In genomic region chr2:99961567-99961913, GRCh38 we compare ENCODE assay signal across 24 cellular contexts.
A peak's percentile ranks its signal among the peaks of the same experiment; 100 is the strongest.
DNase-seq lines count a peak whose midpoint lies in the region; ATAC-seq, FAIRE-seq and TF ChIP-seq lines count a peak whose summit lies in the region.
"Had no signal": no experiment of that assay in that cellular context is flagged by ENCODE, and none has a peak within 500 bp of the region (broad histone marks: within the 10 kb centered on the region; RNA-seq: fewer than 3 reads in every experiment).

No MANE protein-coding gene starts in this region.

- H4K5ac ChIP-seq in H1 (ENCODE audit: insufficient read length, low read depth, low read length) (no peak overlapping the region), mesendoderm (ENCODE audit: low read length) (no peak overlapping the region)

- DNase-seq in right lobe of liver = no peak
- no peak for DNase-seq in HepG2 (ENCODE audit: low spot score)
- DNase-seq in H1 (ENCODE audit: low read depth in 1 of 2, low spot score in 2 of 2) = no peak
- peak; percentile 18 for DNase-seq in mesendoderm
- no peak for DNase-seq in type B pancreatic cell (ENCODE audit: extremely low spot score, unreplicated experiment)
- no peak for DNase-seq in KG1 (lab: John Stamatoyannopoulos, UW)
- no peak for DNase-seq in CD4-positive, alpha-beta T cell
- DNase-seq in AML-193 (lab: John Stamatoyannopoulos, UW) = no peak
- DNase-seq: Caco-2; CD4-positive, alpha-beta memory T cell; DMS 273 treated with DMSO at 0.1 percent for 48 hours; DMS79 treated with DMSO at 0.1 percent for 48 hours; HCEC 1CT; MV-4-11; NCI-H1105 treated with DMSO at 0.1 percent for 48 hours; NCI-H1694; NCI-H2081 treated with DMSO at 0.1 percent for 48 hours; NCI-H524 treated with DMSO at 0.1 percent for 48 hours; NCI-H82; Peyer's patch; SJCRH30 had no signal

- TF ChIP-seq RAD21 in HepG2 (CRISPR knock-in tag; IDR thresholded peaks at IDR 0.05) (no peak), H1 (IDR thresholded peaks at IDR 0.05 in 1 of 2, conservative IDR thresholded peaks at IDR 0.05 in 1 of 2; ENCODE audit: low read depth in 2 of 2, low read length in 2 of 2) (no peak)

- H3K27me3 ChIP-seq in right lobe of liver = no peaks in the 10 kb centered on the region
- peaks cover 0 to 5% of the 10 kb centered on the region in 2 experiments; a peak in 2 of 5 replicates for H3K27me3 ChIP-seq in HepG2 (ENCODE audit: control insufficient read depth in 1 of 2, insufficient read depth in 2 of 2, low read length in 2 of 2)
- no peaks in the 10 kb centered on the region for H3K27me3 ChIP-seq in H1 (replicated peaks in 1 of 4; ENCODE audit: control insufficient read depth in 3 of 4, extremely low read depth in 1 of 4, insufficient read depth in 3 of 4, low read length in 3 of 4)
- no peaks in the 10 kb centered on the region for H3K27me3 ChIP-seq in mesendoderm (ENCODE audit: insufficient read depth, low read length, poor library complexity)
- H3K27me3 ChIP-seq in CD4-positive, alpha-beta T cell (ENCODE audit: control insufficient read depth, insufficient read depth, low read length) = no peaks in the 10 kb centered on the region
- H3K27me3 ChIP-seq: Peyer's patch, SJCRH30 had no signal

- H2BK5ac ChIP-seq in H1 (ENCODE audit: low read depth, low read length) (no peak overlapping the region), mesendoderm (ENCODE audit: low read length) (no peak overlapping the region)

- H4K91ac ChIP-seq in H1 (replicated peaks; ENCODE audit: insufficient read length, low read length) = no peak overlapping the region

- peaks cover 64% of the 10 kb centered on the region for H3K27me3 Mint-ChIP-seq in type B pancreatic cell
- H3K27me3 Mint-ChIP-seq in CD4-positive, alpha-beta T cell = no peaks in the 10 kb centered on the region
- H3K27me3 Mint-ChIP-seq: CD4-positive, alpha-beta memory T cell had no signal

- no peak overlapping the region for H3K9ac ChIP-seq in HepG2 (ENCODE audit: insufficient read depth, low read depth, low read length)
- H3K9ac ChIP-seq in H1 (replicated peaks in 1 of 4; ENCODE audit: extremely low read depth in 1 of 4, low read depth in 3 of 4, low read length in 3 of 4) = no peak overlapping the region
- no peak overlapping the region for H3K9ac ChIP-seq in mesendoderm (ENCODE audit: low read length)
- H3K9ac ChIP-seq: KMS-11 had no signal

- no TSS peak for BruUV-seq in HepG2 (replicated peaks; lab: Mats Ljungman, UMichigan)

- no peak overlapping the region for H2BK20ac ChIP-seq in H1 (ENCODE audit: low read length)

- H2BK15ac ChIP-seq in H1 (ENCODE audit: low read length) (no peak overlapping the region), mesendoderm (replicated peaks; ENCODE audit: low read depth) (no peak overlapping the region)

- peaks cover 28% of the 10 kb centered on the region for H3K4me1 Mint-ChIP-seq in type B pancreatic cell (ENCODE audit: unreplicated experiment)
- H3K4me1 Mint-ChIP-seq in CD4-positive, alpha-beta T cell (ENCODE audit: low read depth) = peaks cover 5% of the 10 kb centered on the region

- in situ Hi-C loops in HepG2 (cut with HindIII; ENCODE audit: extremely low pct_ligation_motif_present, low pct_unique_long_range_greater_than_20kb) = no loop called here

- H3K36me3 ChIP-seq in right lobe of liver = no peaks in the 10 kb centered on the region
- H3K36me3 ChIP-seq in HepG2 (replicated peaks in 1 of 2; ENCODE audit: control insufficient read depth in 1 of 2, insufficient read depth in 2 of 2, low read length in 2 of 2) = no peaks in the 10 kb centered on the region
- no peaks in the 10 kb centered on the region for H3K36me3 ChIP-seq in H1 (ENCODE audit: control insufficient read depth in 2 of 4, insufficient read depth in 4 of 4, low read length in 3 of 4)
- no peaks in the 10 kb centered on the region for H3K36me3 ChIP-seq in mesendoderm (ENCODE audit: control insufficient read depth, insufficient read depth, low read length)
- H3K36me3 ChIP-seq: Peyer's patch, SJCRH30 had no signal

- POLR2A ChIA-PET in HepG2 (lab: Yijun Ruan, JAX) = no interaction called here
- POLR2A ChIA-PET in H1 (lab: Charles Lee; ENCODE audit: partially characterized antibody) = no interaction called here
- POLR2A ChIA-PET in CD4-positive, alpha-beta T cell (lab: Charles Lee) = no interaction called here

- H3K18ac ChIP-seq in H1 (ENCODE audit: extremely low read depth, low read length) (no peak overlapping the region), mesendoderm (ENCODE audit: low read length) (no peak overlapping the region)

- WGBS in right lobe of liver (ENCODE audit: insufficient coverage, low coverage, low lambda C conversion rate, missing lambda C conversion rate) = 60% methylated on average over 3 of the region's 5 CpGs
- 35% methylated on average over 5 of the region's 5 CpGs for WGBS in HepG2 (ENCODE audit: low lambda C conversion rate)
- 92% methylated on average over 5 of the region's 5 CpGs; no CpG with 5 or more reads in 1 of the 2 experiments for WGBS in H1 (ENCODE audit: extremely low coverage in 1 of 2, insufficient coverage in 1 of 2, insufficient read length in 1 of 2, insufficient replicate concordance in 2 of 2, low coverage in 1 of 2, low lambda C conversion rate in 2 of 2, missing lambda C conversion rate in 1 of 2), 2 experiments
- no CpG with 5 or more reads among the region's 5 CpGs for WGBS in mesendoderm (ENCODE audit: extremely low coverage, insufficient coverage, low lambda C conversion rate)

- H3K23ac ChIP-seq in H1 (ENCODE audit: insufficient read length) = no peak overlapping the region
- no peak overlapping the region for H3K23ac ChIP-seq in mesendoderm (ENCODE audit: low read length)

- no peak overlapping the region for H3K4me3 Mint-ChIP-seq in type B pancreatic cell
- H3K4me3 Mint-ChIP-seq in CD4-positive, alpha-beta T cell = no peak overlapping the region
- H3K4me3 Mint-ChIP-seq: CD4-positive, alpha-beta memory T cell had no signal

- H3K23me2 ChIP-seq in H1 (ENCODE audit: low read depth, low read length) = no peaks in the 10 kb centered on the region

- H2BK12ac ChIP-seq in H1 (ENCODE audit: low read depth, low read length) = no peak overlapping the region

- TF ChIP-seq CTCF in right lobe of liver (IDR thresholded peaks at IDR 0.05) = no peak
- TF ChIP-seq CTCF in HepG2 (CRISPR knock-in tag; IDR thresholded peaks at IDR 0.05) = no peak
- no peak for TF ChIP-seq CTCF in H1 (IDR thresholded peaks at IDR 0.05; ENCODE audit: control extremely low read depth in 1 of 3, insufficient read depth in 1 of 3, low read depth in 1 of 3, low read length in 3 of 3)
- no peak for TF ChIP-seq CTCF in type B pancreatic cell (conservative IDR thresholded peaks at IDR 0.05)
- TF ChIP-seq CTCF in CD4-positive, alpha-beta T cell (IDR thresholded peaks at IDR 0.05) = no peak

- H3K9me3 Mint-ChIP-seq in type B pancreatic cell = no peaks in the 10 kb centered on the region
- H3K9me3 Mint-ChIP-seq in CD4-positive, alpha-beta T cell = peaks cover 1% of the 10 kb centered on the region
- H3K9me3 Mint-ChIP-seq: CD4-positive, alpha-beta memory T cell had no signal

- H2AK5ac ChIP-seq in H1 (ENCODE audit: low read depth, low read length) (no peak overlapping the region), mesendoderm (ENCODE audit: low read length) (no peak overlapping the region)

- peaks cover 0 to 15% (median 0%) of the 10 kb centered on the region in 4 donors for H3K4me1 ChIP-seq in right lobe of liver
- H3K4me1 ChIP-seq in HepG2 (ENCODE audit: insufficient read depth, low read length) = no peaks in the 10 kb centered on the region
- H3K4me1 ChIP-seq in H1 (replicated peaks in 1 of 4; ENCODE audit: control insufficient read depth in 3 of 4, insufficient read depth in 4 of 4, low read length in 3 of 4) = peaks cover 0 to 8% (median 2%) of the 10 kb centered on the region in 4 experiments; a peak in 5 of 7 replicates
- peaks cover 9% of the 10 kb centered on the region for H3K4me1 ChIP-seq in mesendoderm (ENCODE audit: control insufficient read depth, low read depth, low read length)
- H3K4me1 ChIP-seq: A549, Caco-2, Peyer's patch, SJCRH30 had no signal

- H2BK120ac ChIP-seq in H1 (replicated peaks; ENCODE audit: low read depth, low read length) = no peak overlapping the region
- H2BK120ac ChIP-seq in mesendoderm (ENCODE audit: low read depth, low read length) = no peak overlapping the region

- no peak overlapping the region for H3K4ac ChIP-seq in H1 (replicated peaks; ENCODE audit: insufficient read length, low read depth, low read length)
- H3K4ac ChIP-seq in mesendoderm (ENCODE audit: low read depth, low read length) = no peak overlapping the region

- H3K4me2 ChIP-seq in HepG2 (ENCODE audit: low read depth, low read length) (no peak overlapping the region), H1 (ENCODE audit: insufficient read depth in 1 of 2, low read depth in 2 of 2, low read length in 2 of 2) (no peak overlapping the region), mesendoderm (ENCODE audit: low read length) (no peak overlapping the region)
- H3K4me2 ChIP-seq: A549, KMS-11 had no signal

- FAIRE-seq in HepG2 (lab: Jason Lieb, UNC) (no peak), H1 (lab: Jason Lieb, UNC) (no peak)
- FAIRE-seq: A549, GM12878 had no signal

- H3K79me1 ChIP-seq in H1 (ENCODE audit: low read depth, low read length) (no peaks in the 10 kb centered on the region), mesendoderm (ENCODE audit: low read length) (no peaks in the 10 kb centered on the region)

- TF ChIP-seq POLR2A in right lobe of liver (IDR thresholded peaks at IDR 0.05) (no peak), HepG2 (IDR thresholded peaks at IDR 0.05; ENCODE audit: insufficient read depth in 1 of 2, low read depth in 2 of 2, low read length in 2 of 2) (no peak), H1 (IDR thresholded peaks at IDR 0.05; ENCODE audit: control extremely low read depth in 1 of 2, low read depth in 2 of 2, low read length in 2 of 2) (no peak)

- peaks cover 4% of the 10 kb centered on the region for H3K36me3 Mint-ChIP-seq in type B pancreatic cell
- H3K36me3 Mint-ChIP-seq in CD4-positive, alpha-beta T cell (ENCODE audit: low read depth) = no peaks in the 10 kb centered on the region
- H3K36me3 Mint-ChIP-seq: CD4-positive, alpha-beta memory T cell had no signal

- TF ChIP-seq EP300 in HepG2 (IDR thresholded peaks at IDR 0.05; ENCODE audit: low read depth in 2 of 2, low read length in 2 of 2) (no peak), HepG2 (CRISPR knock-in tag; IDR thresholded peaks at IDR 0.05; ENCODE audit: borderline replicate concordance) (no peak), H1 (IDR thresholded peaks at IDR 0.05; ENCODE audit: borderline replicate concordance in 1 of 2, low read depth in 2 of 2, low read length in 2 of 2) (no peak)

- H3K27ac ChIP-seq in right lobe of liver (peak overlapping the region in 1 of 3 donors; percentile 13), HepG2 (ENCODE audit: extremely low read length, insufficient read depth, low read length) (no peak overlapping the region), H1 (ENCODE audit: low read depth, low read length) (no peak overlapping the region), mesendoderm (ENCODE audit: low read depth, low read length) (no peak overlapping the region)
- H3K27ac ChIP-seq in CD4-positive, alpha-beta T cell (ENCODE audit: low read depth, low read length) = no peak overlapping the region
- H3K27ac ChIP-seq: A549, KMS-11, Peyer's patch, SJCRH30 had no signal

- ATAC-seq in right lobe of liver (peak in 3 of 4 donors; percentile 22 to 76 (median 54)), HepG2 (no peak)
- ATAC-seq in CD4-positive, alpha-beta T cell (ENCODE audit: poor library complexity) = no peak
- ATAC-seq: A549, GM12878 had no signal

- H4K20me1 ChIP-seq in HepG2 (ENCODE audit: insufficient read depth, low read length) = no peaks in the 10 kb centered on the region
- no peaks in the 10 kb centered on the region for H4K20me1 ChIP-seq in H1 (replicated peaks in 1 of 2; ENCODE audit: control insufficient read depth in 1 of 2, insufficient read depth in 2 of 2, low read length in 2 of 2)

- H3K9me3 ChIP-seq in right lobe of liver (no peaks in the 10 kb centered on the region), HepG2 (ENCODE audit: low read length) (no peaks in the 10 kb centered on the region), H1 (ENCODE audit: insufficient read depth in 2 of 2, low read depth in 1 of 2, low read length in 1 of 2) (no peaks in the 10 kb centered on the region)
- H3K9me3 ChIP-seq in CD4-positive, alpha-beta T cell (ENCODE audit: control insufficient read depth, low read length) = no peaks in the 10 kb centered on the region
- H3K9me3 ChIP-seq: A549, Caco-2, Peyer's patch, SJCRH30 had no signal

- peak overlapping the region; percentile 53 for H3K27ac Mint-ChIP-seq in type B pancreatic cell
- no peak overlapping the region for H3K27ac Mint-ChIP-seq in CD4-positive, alpha-beta T cell

- intact Hi-C loops in right lobe of liver (cut with DNase I) = no loop called here
- intact Hi-C loops in HepG2 (cut with micrococcal nuclease; ENCODE audit: unreplicated experiment) = no loop called here
- intact Hi-C loops in CD4-positive, alpha-beta T cell (cut with DNase I, micrococcal nuclease) = no loop called here

- H3K4me3 ChIP-seq in right lobe of liver (no peak overlapping the region), HepG2 (replicated peaks in 1 of 3; ENCODE audit: insufficient read depth in 1 of 3, low read depth in 2 of 3, low read length in 3 of 3) (no peak overlapping the region), H1 (ENCODE audit: extremely low read depth in 1 of 4, insufficient read depth in 2 of 4, low read depth in 3 of 4, low read length in 4 of 4) (no peak overlapping the region), mesendoderm (ENCODE audit: low read length) (no peak overlapping the region)
- H3K4me3 ChIP-seq: A549, GM12878, Peyer's patch, SJCRH30 had no signal

- H3K56ac ChIP-seq in H1 (replicated peaks; ENCODE audit: insufficient read length, low read depth, low read length) (no peak overlapping the region), mesendoderm (ENCODE audit: low read length) (no peak overlapping the region)

- no peak overlapping the region for H3K14ac ChIP-seq in H1 (ENCODE audit: insufficient read length)

- CTCF ChIA-PET in HepG2 (lab: Yijun Ruan, JAX; ENCODE audit: low intra/inter-chr PET ratio, low total read pairs) = no interaction called here
- CTCF ChIA-PET in H1 (lab: Charles Lee; ENCODE audit: partially characterized antibody) = no interaction called here
- CTCF ChIA-PET in CD4-positive, alpha-beta T cell (lab: Charles Lee) = no interaction called here

- no peak overlapping the region for H2AFZ ChIP-seq in HepG2 (ENCODE audit: low read length)
- H2AFZ ChIP-seq in H1 (ENCODE audit: low read length) = peak overlapping the region; percentile 21; the same call in 1 of the 2 replicates

- H4K8ac ChIP-seq in H1 (ENCODE audit: extremely low read depth, insufficient read depth, low read length) (no peak overlapping the region), mesendoderm (ENCODE audit: low read depth, low read length) (no peak overlapping the region)

- H3K79me2 ChIP-seq in HepG2 (ENCODE audit: insufficient read depth, low read length) = no peaks in the 10 kb centered on the region
- H3K79me2 ChIP-seq in H1 (ENCODE audit: control insufficient read depth in 1 of 2, insufficient read depth in 2 of 2, low read length in 2 of 2) = no peaks in the 10 kb centered on the region
- H3K79me2 ChIP-seq in mesendoderm (ENCODE audit: control insufficient read depth, insufficient read depth, low read length) = no peaks in the 10 kb centered on the region

Comparison
In these comparisons a context has a peak if more than half of its experiments do, and no peak if none do; other contexts are left out.
1. ATAC-seq: peak in right lobe of liver (3 of 4); none in HepG2 (single experiment) and CD4-positive, alpha-beta T cell (single experiment).